ENCODE assay signal across 22 cellular contexts in genomic region chr7:50712527-50713356, GRCh38.
DNase-seq lines count a peak whose midpoint lies in the region; ATAC-seq, FAIRE-seq and TF ChIP-seq lines count a peak whose summit lies in the region.
"Had no signal": no experiment of that assay in that cellular context is flagged by ENCODE, and none has a peak within 500 bp of the region (broad histone marks: within the 10 kb centered on the region; RNA-seq: fewer than 3 reads in every experiment).

No MANE protein-coding gene starts in this region.

- no peak for ATAC-seq in A549
- ATAC-seq in HG02885 (IDR thresholded peaks at IDR 0.05; ENCODE audit: poor library complexity, unreplicated experiment): no peak
- ATAC-seq in GM19397 (IDR thresholded peaks at IDR 0.05; ENCODE audit: unreplicated experiment): no peak
- no peak for ATAC-seq in WTC11
- ATAC-seq: HepG2 had no signal

- H3K27ac Mint-ChIP-seq in nephron (peak overlapping the region; percentile 44 to 57 (median 49)), WTC11 (no peak overlapping the region)
- H3K27ac Mint-ChIP-seq: dendritic cell treated with granulocyte-macrophage colony-stimulating factor and Interleukin-4, amounts not matched to agents 40 ng/mL and 50 ng/mL, for 4 days; neural progenitor cell had no signal

- CTCF ChIA-PET in A549 (lab: Yijun Ruan, JAX): interaction anchor here (0.6 to 1.6 kb wide), 4 partner anchors 10 to 450 kb away, joined by 3 to 4 read pairs (median 3); no protein-coding TSS in a partner anchor
- CTCF ChIA-PET in WTC11 (lab: Charles Lee): no interaction called here

- POLR2A ChIA-PET in A549 (lab: Yijun Ruan, JAX): no interaction called here
- POLR2A ChIA-PET in WTC11 (lab: Charles Lee): no interaction called here

- no peaks in the 10 kb centered on the region for H3K27me3 ChIP-seq in esophagus muscularis mucosa
- H3K27me3 ChIP-seq: MG63, neural progenitor cell had no signal

- H3K9me3 Mint-ChIP-seq in nephron: no peaks in the 10 kb centered on the region
- peaks cover 3% of the 10 kb centered on the region; the same call in 1 of the 2 replicates for H3K9me3 Mint-ChIP-seq in WTC11
- H3K9me3 Mint-ChIP-seq: dendritic cell treated with granulocyte-macrophage colony-stimulating factor and Interleukin-4, amounts not matched to agents 40 ng/mL and 50 ng/mL, for 4 days; immature natural killer cell had no signal

- no peaks in the 10 kb centered on the region for H3K36me3 Mint-ChIP-seq in nephron (ENCODE audit: low read depth)
- H3K36me3 Mint-ChIP-seq in WTC11: no peaks in the 10 kb centered on the region; the same call in 1 of the 2 replicates
- H3K36me3 Mint-ChIP-seq: immature natural killer cell had no signal

- no peak for FAIRE-seq in A549 (lab: Jason Lieb, UNC)
- FAIRE-seq: HepG2, TTC549 had no signal

- H3K4me1 Mint-ChIP-seq in nephron (peaks cover 40% of the 10 kb centered on the region), WTC11 (peaks cover 38% of the 10 kb centered on the region)

- H3K27me3 Mint-ChIP-seq in nephron (ENCODE audit: low read depth) (no peaks in the 10 kb centered on the region), WTC11 (ENCODE audit: low read depth) (no peaks in the 10 kb centered on the region)
- H3K27me3 Mint-ChIP-seq: stimulated activated naive CD8-positive, alpha-beta T cell treated with anti-CD3 and anti-CD28 coated beads, Interleukin-15, amount 100 ng/mL, for 72 hours had no signal

- WGBS in A549 (ENCODE audit: missing lambda C conversion rate): 73% methylated on average over 5 of the region's 5 CpGs
- 38% methylated on average over 5 of the region's 5 CpGs for WGBS in esophagus muscularis mucosa

- TF ChIP-seq EP300 in A549 (IDR thresholded peaks at IDR 0.05): no peak
- TF ChIP-seq EP300 in esophagus muscularis mucosa (IDR thresholded peaks at IDR 0.05): no peak

- H3K4me2 ChIP-seq in A549: peak overlapping the region; percentile 47; the same call in 2 of the 3 replicates
- H3K4me2 ChIP-seq: neural progenitor cell had no signal

- H3K4me3 Mint-ChIP-seq in nephron (peak overlapping the region in 1 of 3 experiments; percentile 24), WTC11 (no peak overlapping the region)
- H3K4me3 Mint-ChIP-seq: dendritic cell treated with granulocyte-macrophage colony-stimulating factor and Interleukin-4, amounts not matched to agents 40 ng/mL and 50 ng/mL, for 4 days; immature natural killer cell; neural progenitor cell; stimulated activated naive CD8-positive, alpha-beta T cell treated with anti-CD3 and anti-CD28 coated beads, Interleukin-15, amount 100 ng/mL, for 72 hours had no signal

- intact Hi-C loops in esophagus muscularis mucosa (cut with DNase I): no loop called here

- H3K36me3 ChIP-seq in esophagus muscularis mucosa: peaks cover 0 to 6% (median 0%) of the 10 kb centered on the region in 4 donors
- H3K36me3 ChIP-seq: MG63, neural progenitor cell had no signal

- H3K4me3 ChIP-seq in A549: no peak overlapping the region
- H3K4me3 ChIP-seq in esophagus muscularis mucosa: no peak overlapping the region
- H3K4me3 ChIP-seq: MG63, neural progenitor cell, SK-N-MC had no signal

- DNase-seq in A549 (ENCODE audit: low read depth in 1 of 2, low spot score in 1 of 2) (no peak), NCI-H446 (lab: John Stamatoyannopoulos, UW) (peak; percentile 58 to 67), esophagus muscularis mucosa (ENCODE audit: extremely low spot score) (no peak), foreskin melanocyte (no peak), WTC11 (ENCODE audit: low spot score) (no peak)
- DNase-seq: activated naive CD4-positive, alpha-beta T cell; EL; erythroblast; immature natural killer cell; MG63; NCI-H2081; NCI-H526; retina; stimulated activated naive CD8-positive, alpha-beta T cell treated with anti-CD3 and anti-CD28 coated beads, Interleukin-15, amount 100 ng/mL, for 72 hours had no signal

- no peak for TF ChIP-seq RAD21 in A549 (conservative IDR thresholded peaks at IDR 0.05 in 1 of 2, IDR thresholded peaks at IDR 0.05 in 1 of 2)

- peaks cover 63% of the 10 kb centered on the region for H3K4me1 ChIP-seq in A549
- peaks cover 50 to 72% (median 65%) of the 10 kb centered on the region in 4 donors for H3K4me1 ChIP-seq in esophagus muscularis mucosa

- no peak for TF ChIP-seq CTCF in A549 (IDR thresholded peaks at IDR 0.05)
- TF ChIP-seq CTCF in esophagus muscularis mucosa (IDR thresholded peaks at IDR 0.05): peak in 1 of 3 experiments; percentile 9
- TF ChIP-seq CTCF in nephron (IDR thresholded peaks at IDR 0.05; ENCODE audit: unreplicated experiment in 3 of 3): no peak
- no peak for TF ChIP-seq CTCF in WTC11 (IDR thresholded peaks at IDR 0.05)

- TF ChIP-seq POLR2A in A549 (IDR thresholded peaks at IDR 0.05; ENCODE audit: low read length) (no peak), esophagus muscularis mucosa (IDR thresholded peaks at IDR 0.05; ENCODE audit: low read depth) (no peak)

- no peak overlapping the region; a peak in 2 of 6 replicates for H3K27ac ChIP-seq in A549
- H3K27ac ChIP-seq in esophagus muscularis mucosa (replicated peaks in 1 of 4): peak overlapping the region; percentile 9 to 40 (median 20)
- H3K27ac ChIP-seq: neural progenitor cell, SK-N-MC had no signal

- no peaks in the 10 kb centered on the region for H3K9me3 ChIP-seq in A549
- no peaks in the 10 kb centered on the region for H3K9me3 ChIP-seq in esophagus muscularis mucosa
- H3K9me3 ChIP-seq: MG63 had no signal

TF ChIP-seq in A549, 52 proteins besides CTCF, POLR2A, EP300 and RAD21:
- TF ChIP-seq EHF (CRISPR knock-in tag; IDR thresholded peaks at IDR 0.05): no peak
- no peak for TF ChIP-seq RCOR1 (IDR thresholded peaks at IDR 0.05; ENCODE audit: low read depth, low read length)
- TF ChIP-seq CHD4 (IDR thresholded peaks at IDR 0.05; ENCODE audit: borderline replicate concordance): no peak
- TF ChIP-seq TFCP2L1 (CRISPR knock-in tag; IDR thresholded peaks at IDR 0.05): no peak
- TF ChIP-seq, protein P1, sequence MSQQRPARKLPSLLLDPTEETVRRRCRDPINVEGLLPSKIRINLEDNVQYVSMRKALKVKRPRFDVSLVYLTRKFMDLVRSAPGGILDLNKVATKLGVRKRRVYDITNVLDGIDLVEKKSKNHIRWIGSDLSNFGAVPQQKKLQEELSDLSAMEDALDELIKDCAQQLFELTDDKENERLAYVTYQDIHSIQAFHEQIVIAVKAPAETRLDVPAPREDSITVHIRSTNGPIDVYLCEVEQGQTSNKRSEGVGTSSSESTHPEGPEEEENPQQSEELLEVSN (IDR thresholded peaks at IDR 0.05; ENCODE audit: borderline replicate concordance, low read depth): no peak

TF ChIP-seq in WTC11, 78 proteins besides CTCF, POLR2A, EP300 and RAD21 (continues in another document):
- no peak for TF ChIP-seq ZNF263 (CRISPR knock-in tag; IDR thresholded peaks at IDR 0.05; ENCODE audit: low read depth)
- TF ChIP-seq ZNF396 (CRISPR knock-in tag; IDR thresholded peaks at IDR 0.05; ENCODE audit: borderline replicate concordance): no peak
- TF ChIP-seq IRF1 (CRISPR knock-in tag; IDR thresholded peaks at IDR 0.05): no peak
- TF ChIP-seq AFF4 (CRISPR knock-in tag; IDR thresholded peaks at IDR 0.05; ENCODE audit: borderline replicate concordance): no peak
- TF ChIP-seq SMAD4 (CRISPR knock-in tag; IDR thresholded peaks at IDR 0.05): no peak
- no peak for TF ChIP-seq ZBTB43 (CRISPR knock-in tag; IDR thresholded peaks at IDR 0.05)

Comparison
In these comparisons a context has a peak if more than half of its experiments do, and no peak if none do; other contexts are left out.
1. DNase-seq: peak in NCI-H446 (2 of 2); none in A549 (0 of 2), esophagus muscularis mucosa (single experiment), foreskin melanocyte (single experiment) and WTC11 (single experiment).
2. H3K27ac ChIP-seq: peak in esophagus muscularis mucosa (4 of 4); none in A549 (0 of 2).